Comparison of ENCODE assay signal across 23 cellular contexts in genomic region chr7:124412531-124412930, GRCh38.
"Had no signal": no experiment of that assay in that cellular context is flagged by ENCODE, and none has a peak within 500 bp of the region (broad histone marks: within the 10 kb centered on the region; RNA-seq: fewer than 3 reads in every experiment).

No MANE protein-coding gene starts in this region.

- H3K4me3 ChIP-seq: colonic mucosa, gastrocnemius medialis, mucosa of descending colon, tibial nerve had no signal

- H3K4me1 Mint-ChIP-seq: activated naive CD8-positive, alpha-beta T cell treated with anti-CD3 and anti-CD28 coated beads, Interleukin-2, amount 50 U/mL, for 24 hours; brain; endodermal cell; memory B cell; naive B cell had no signal

- H3K36me3 Mint-ChIP-seq: brain, memory B cell, naive B cell had no signal

- H3K27ac Mint-ChIP-seq: activated CD8-positive, alpha-beta T cell treated with anti-CD3 and anti-CD28 coated beads, Interleukin-2, amount 10 ng/mL, durations not matched to agents 7 days and 5 days; activated naive CD4-positive, alpha-beta T cell treated with anti-CD3 and anti-CD28 coated beads for 36 hours; activated naive CD8-positive, alpha-beta T cell treated with anti-CD3 and anti-CD28 coated beads, Interleukin-2, amount 50 U/mL, for 24 hours; brain; endodermal cell; memory B cell; naive B cell; progenitor cell of endocrine pancreas had no signal

- ATAC-seq: activated CD8-positive, alpha-beta T cell treated with anti-CD3 and anti-CD28 coated beads, Interleukin-2, amount 10 ng/mL, durations not matched to agents 7 days and 5 days; activated naive CD8-positive, alpha-beta T cell treated with anti-CD3 and anti-CD28 coated beads, Interleukin-2, amount 50 U/mL, for 24 hours; activated T-cell treated with anti-CD3 and anti-CD28 coated beads, Interleukin-2, amount 50 U/mL, for 4 hours; gastrocnemius medialis; heart right ventricle; mucosa of descending colon had no signal

- H3K27me3 ChIP-seq: colonic mucosa, gastrocnemius medialis, heart right ventricle, tibial nerve had no signal

- DNase-seq: activated CD4-positive, alpha-beta T cell treated with anti-CD3 and anti-CD28 coated beads for 48 hours; activated CD4-positive, CD25-positive, alpha-beta regulatory T cell; activated CD8-positive, alpha-beta memory T cell treated with anti-CD3 and anti-CD28 coated beads, Interleukin-2, amount 50 U/mL, for 4 hours; activated CD8-positive, alpha-beta T cell treated with anti-CD3 and anti-CD28 coated beads, Interleukin-2, amount 10 ng/mL, durations not matched to agents 7 days and 5 days; activated naive CD4-positive, alpha-beta T cell treated with anti-CD3 and anti-CD28 coated beads for 36 hours; activated naive CD8-positive, alpha-beta T cell treated with anti-CD3 and anti-CD28 coated beads, Interleukin-2, amount 50 U/mL, for 24 hours; activated T-cell treated with anti-CD3 and anti-CD28 coated beads, Interleukin-2, amount 50 U/mL, for 4 hours; caudate nucleus; colonic mucosa; endodermal cell; gastrocnemius medialis; naive B cell; stimulated activated CD4-positive, alpha-beta T cell treated with anti-CD3 and anti-CD28 coated beads, Interleukin-1b, Interleukin-23, amount 100 ng/mL, for 48 hours; stimulated activated CD8-positive, alpha-beta memory T cell treated with anti-CD3 and anti-CD28 coated beads, Interleukin-4, amount 100 ng/mL, for 48 hours; stimulated activated naive CD4-positive, alpha-beta T cell; T-helper 9 cell had no signal

- H3K27me3 Mint-ChIP-seq: activated naive CD8-positive, alpha-beta T cell treated with anti-CD3 and anti-CD28 coated beads, Interleukin-2, amount 50 U/mL, for 24 hours; brain; memory B cell; naive B cell; progenitor cell of endocrine pancreas had no signal

- H3K36me3 ChIP-seq: colonic mucosa, gastrocnemius medialis, heart right ventricle, tibial nerve had no signal

- H3K9me3 Mint-ChIP-seq: activated naive CD4-positive, alpha-beta T cell treated with anti-CD3 and anti-CD28 coated beads for 36 hours; activated naive CD8-positive, alpha-beta T cell treated with anti-CD3 and anti-CD28 coated beads, Interleukin-2, amount 50 U/mL, for 24 hours; activated T-cell treated with anti-CD3 and anti-CD28 coated beads, Interleukin-2, amount 50 U/mL, for 4 hours; brain; endodermal cell; memory B cell; neural crest cell had no signal

- H3K4me3 Mint-ChIP-seq: activated CD8-positive, alpha-beta T cell treated with anti-CD3 and anti-CD28 coated beads, Interleukin-2, amount 10 ng/mL, durations not matched to agents 7 days and 5 days; activated naive CD4-positive, alpha-beta T cell treated with anti-CD3 and anti-CD28 coated beads for 36 hours; activated naive CD8-positive, alpha-beta T cell treated with anti-CD3 and anti-CD28 coated beads, Interleukin-2, amount 50 U/mL, for 24 hours; activated T-cell treated with anti-CD3 and anti-CD28 coated beads, Interleukin-2, amount 50 U/mL, for 4 hours; brain; endodermal cell; memory B cell; naive B cell; neural crest cell had no signal
